ENCODE assay signal across 12 cellular contexts in the genomic region with DNA sequence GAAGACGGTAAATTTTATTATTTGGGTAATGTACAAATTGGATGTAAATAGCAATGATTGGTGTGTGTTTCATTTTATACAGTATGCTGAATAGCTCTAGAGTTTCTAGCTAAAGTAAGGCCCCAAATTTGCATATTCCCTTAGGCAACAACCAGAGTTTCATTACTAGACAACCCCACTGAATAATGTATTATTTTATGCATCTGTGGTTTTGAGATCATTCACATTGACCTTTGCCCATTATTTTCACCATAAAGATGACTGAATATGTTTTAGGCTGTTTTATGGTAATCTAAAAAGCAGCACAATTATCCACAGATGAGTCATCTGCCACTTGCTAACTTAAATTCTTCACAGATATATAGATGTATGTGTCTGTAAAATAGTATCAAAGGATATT. TPM values are rescaled to one million over a fixed set of nuclear protein-coding genes. Genes with fewer than 3 reads are reported as not detected.
DNase-seq lines count a peak whose midpoint lies in the region; ATAC-seq lines count a peak whose summit lies in the region.
"Had no signal": no experiment of that assay in that cellular context is flagged by ENCODE, and none has a peak within 500 bp of the region (broad histone marks: within the 10 kb centered on the region; RNA-seq: fewer than 3 reads in every experiment).

No MANE protein-coding gene starts in this region.

- peak; percentile 17 for DNase-seq in Daoy (ENCODE audit: low read depth)
- peak; percentile 21 for DNase-seq in epidermal melanocyte (ENCODE audit: insufficient read length, low spot score)
- no peak for DNase-seq in retina
- no peak for DNase-seq in NCI-H2029 (lab: John Stamatoyannopoulos, UW)
- no peak for DNase-seq in NOMO-1 treated with DMSO at 0.1 percent for 48 hours (lab: John Stamatoyannopoulos, UW; ENCODE audit: unreplicated experiment)
- DNase-seq: activated B cell treated with CpG ODN at 0.5 μM for 24 hours, GOT3, NCI-H187, NCI-H82 had no signal

- ATAC-seq in GM18909 (IDR thresholded peaks at IDR 0.05; ENCODE audit: poor library complexity, unreplicated experiment) (peak; percentile 77), HG03439 (IDR thresholded peaks at IDR 0.05; ENCODE audit: unreplicated experiment) (peak; percentile 72), HG03460 (IDR thresholded peaks at IDR 0.05; ENCODE audit: unreplicated experiment) (no peak)

RNA-seq across cellular contexts. Expression of gene C2orf74, which starts 44.5 kb away (rescaled TPM):
- total RNA-seq in Daoy (2014; rRNA removed; shearing (Covaris generic)): 10.5 and 13.4 TPM in 2 replicates

RNA-seq across cellular contexts. Expression of gene SANBR, which starts 51.9 kb away (rescaled TPM):
- 6.9 and 17.3 TPM in 2 replicates for total RNA-seq in Daoy (2014; rRNA removed; shearing (Covaris generic))

Comparison
In these comparisons a context has a peak if more than half of its experiments do, and no peak if none do; other contexts are left out.
1. DNase-seq: peak in Daoy (single experiment) and epidermal melanocyte (single experiment); none in retina (single experiment), NCI-H2029 (single experiment) and NOMO-1 treated with DMSO at 0.1 percent for 48 hours (single experiment).